31 cellular contexts compared by ENCODE assay signal in genomic region chr20:10915815-10916214, GRCh38.
"Had no signal": no experiment of that assay in that cellular context is flagged by ENCODE, and none has a peak within 500 bp of the region (broad histone marks: within the 10 kb centered on the region; RNA-seq: fewer than 3 reads in every experiment).

No MANE protein-coding gene starts in this region.

- H3K9ac ChIP-seq: neural progenitor cell, parathyroid adenoma had no signal

- H3K27me3 Mint-ChIP-seq: stimulated activated memory B cell treated with anti-CD40 and anti-IgM and Interleukin-4, amounts not matched to agents 10 μg/mL and 1 μg/mL and 100 μg/mL, for 72 hours; stimulated activated naive CD8-positive, alpha-beta T cell treated with anti-CD3 and anti-CD28 coated beads, Interleukin-15, amount 100 ng/mL, for 72 hours had no signal

- DNase-seq: naive thymus-derived CD8-positive, alpha-beta T cell; occipital lobe; ovary; posterior cingulate gyrus; psoas muscle; right cardiac atrium; spleen; stimulated activated CD4-positive, alpha-beta T cell treated with anti-CD3 and anti-CD28 coated beads, Interleukin-12 subunit alpha, Interleukin-12 subunit beta, amount 100 ng/mL, for 4 hours; stimulated activated CD4-positive, alpha-beta T cell treated with anti-CD3 and anti-CD28 coated beads, Interleukin-1b, Interleukin-23, amount 100 ng/mL, for 48 hours; stimulated activated CD4-positive, alpha-beta T cell treated with anti-CD3 and anti-CD28 coated beads, Interleukin-4, amount 100 ng/mL, for 1 hour; stimulated activated CD4-positive, alpha-beta T cell treated with anti-CD3 and anti-CD28 coated beads, Interleukin-4, amount 100 ng/mL, for 4 hours; stimulated activated CD8-positive, alpha-beta memory T cell treated with anti-CD3 and anti-CD28 coated beads, Interleukin-4, amount 100 ng/mL, for 48 hours; stimulated activated naive CD4-positive, alpha-beta T cell; stimulated activated naive CD8-positive, alpha-beta T cell treated with anti-CD3 and anti-CD28 coated beads, Interleukin-15, amount 100 ng/mL, for 72 hours; stimulated activated naive CD8-positive, alpha-beta T cell treated with anti-CD3 and anti-CD28 coated beads, Interleukin-15, Interleukin-2, amounts not matched to agents 100 U/mL and 50 U/mL, for 24 hours; substantia nigra; testis; tibial artery; transverse colon; upper lobe of right lung; uterus had no signal

- H2AFZ ChIP-seq: neural progenitor cell, parathyroid adenoma had no signal

- H3K4me1 Mint-ChIP-seq: naive thymus-derived CD8-positive, alpha-beta T cell; neural progenitor cell; stimulated activated memory B cell treated with anti-CD40 and anti-IgM and Interleukin-4, amounts not matched to agents 10 μg/mL and 1 μg/mL and 100 μg/mL, for 72 hours; stimulated activated naive CD8-positive, alpha-beta T cell treated with anti-CD3 and anti-CD28 coated beads, Interleukin-15, amount 100 ng/mL, for 72 hours had no signal

- H3K4me2 ChIP-seq: neural progenitor cell, smooth muscle cell had no signal

- H3K27me3 ChIP-seq: neural progenitor cell, ovary, spleen, suprapubic skin, testis, tibial artery, transverse colon, upper lobe of right lung, uterus had no signal

- H3K9me3 Mint-ChIP-seq: type B pancreatic cell had no signal

- H3K4me3 ChIP-seq: neural progenitor cell, ovary, psoas muscle, skin epidermis, smooth muscle cell, spleen, suprapubic skin, testis, tibial artery, transverse colon, upper lobe of right lung, uterus had no signal

- H3K79me2 ChIP-seq: parathyroid adenoma had no signal

- H3K36me3 ChIP-seq: neural progenitor cell, ovary, spleen, suprapubic skin, tibial artery, transverse colon, upper lobe of right lung, uterus had no signal

- H3K36me3 Mint-ChIP-seq: naive thymus-derived CD8-positive, alpha-beta T cell; natural killer cell treated with Interleukin-12 subunit alpha and Interleukin-12 subunit beta and Interleukin-15 and Interleukin-18, amount 100 ng/mL, for 72 hours; neural progenitor cell; stimulated activated memory B cell treated with anti-CD40 and anti-IgM and Interleukin-4, amounts not matched to agents 10 μg/mL and 1 μg/mL and 100 μg/mL, for 72 hours; type B pancreatic cell had no signal

- H3K4me3 Mint-ChIP-seq: naive thymus-derived CD8-positive, alpha-beta T cell; natural killer cell treated with Interleukin-12 subunit alpha and Interleukin-12 subunit beta and Interleukin-15 and Interleukin-18, amount 100 ng/mL, for 72 hours; neural progenitor cell; stimulated activated memory B cell treated with anti-CD40 and anti-IgM and Interleukin-4, amounts not matched to agents 10 μg/mL and 1 μg/mL and 100 μg/mL, for 72 hours; stimulated activated naive CD8-positive, alpha-beta T cell treated with anti-CD3 and anti-CD28 coated beads, Interleukin-15, amount 100 ng/mL, for 72 hours; type B pancreatic cell had no signal

- ATAC-seq: naive thymus-derived CD8-positive, alpha-beta T cell; natural killer cell treated with Interleukin-12 subunit alpha and Interleukin-12 subunit beta and Interleukin-15 and Interleukin-18, amount 100 ng/mL, for 72 hours; psoas muscle; right cardiac atrium; sciatic nerve; stimulated activated memory B cell treated with anti-CD40 and anti-IgM and Interleukin-4, amounts not matched to agents 10 μg/mL and 1 μg/mL and 100 μg/mL, for 72 hours; stimulated activated naive CD8-positive, alpha-beta T cell treated with anti-CD3 and anti-CD28 coated beads, Interleukin-15, amount 100 ng/mL, for 72 hours; stimulated activated naive CD8-positive, alpha-beta T cell treated with anti-CD3 and anti-CD28 coated beads, Interleukin-15, Interleukin-2, amounts not matched to agents 100 U/mL and 50 U/mL, for 24 hours; upper lobe of right lung had no signal

- H3K9me3 ChIP-seq: ovary, psoas muscle, suprapubic skin, testis, tibial artery, transverse colon, upper lobe of right lung, uterus had no signal

- H3K27ac Mint-ChIP-seq: naive thymus-derived CD8-positive, alpha-beta T cell; natural killer cell treated with Interleukin-12 subunit alpha and Interleukin-12 subunit beta and Interleukin-15 and Interleukin-18, amount 100 ng/mL, for 72 hours; neural progenitor cell; progenitor cell of endocrine pancreas; stimulated activated memory B cell treated with anti-CD40 and anti-IgM and Interleukin-4, amounts not matched to agents 10 μg/mL and 1 μg/mL and 100 μg/mL, for 72 hours; stimulated activated naive CD8-positive, alpha-beta T cell treated with anti-CD3 and anti-CD28 coated beads, Interleukin-15, amount 100 ng/mL, for 72 hours; type B pancreatic cell had no signal

- H3K4me1 ChIP-seq: neural progenitor cell, parathyroid adenoma, spleen, testis, transverse colon, uterus had no signal

- H3K27ac ChIP-seq: neural progenitor cell, ovary, parathyroid adenoma, psoas muscle, skin epidermis, spleen, suprapubic skin, testis, tibial artery, transverse colon, upper lobe of right lung, uterus had no signal
